In genomic region chr22:35630387-35630793, GRCh38 we compare ENCODE assay signal across 11 cellular contexts. TPM values are rescaled to one million over a fixed set of nuclear protein-coding genes. Genes with fewer than 3 reads are reported as not detected.
DNase-seq lines count a peak whose midpoint lies in the region; ATAC-seq, FAIRE-seq and TF ChIP-seq lines count a peak whose summit lies in the region.
"Had no signal": no experiment of that assay in that cellular context is flagged by ENCODE, and none has a peak within 500 bp of the region (broad histone marks: within the 10 kb centered on the region; RNA-seq: fewer than 3 reads in every experiment).

No MANE protein-coding gene starts in this region.

- no peak for TF ChIP-seq RAD21 in H1 (IDR thresholded peaks at IDR 0.05 in 1 of 2, conservative IDR thresholded peaks at IDR 0.05 in 1 of 2; ENCODE audit: low read depth in 2 of 2, low read length in 2 of 2)

- intact Hi-C loops in sigmoid colon (cut with DNase I), result no loop called here

- no peak overlapping the region for H4K5ac ChIP-seq in H1 (ENCODE audit: insufficient read length, low read depth, low read length)

- no peak overlapping the region for H3K23ac ChIP-seq in H1 (ENCODE audit: insufficient read length)

- 0 out of 2 replicates have a peak overlapping the region, but pooled peaks have one; percentile 46 for H2BK15ac ChIP-seq in H1 (ENCODE audit: low read length)

- H4K8ac ChIP-seq in H1 (ENCODE audit: extremely low read depth, insufficient read depth, low read length), result no peak overlapping the region

- H3K4ac ChIP-seq in H1 (replicated peaks; ENCODE audit: insufficient read length, low read depth, low read length), result no peak overlapping the region

- H3K9ac ChIP-seq in H1 (replicated peaks in 1 of 4; ENCODE audit: extremely low read depth in 1 of 4, low read depth in 3 of 4, low read length in 3 of 4), result no peak overlapping the region

- 0 out of 2 replicates have a peak overlapping the region, but pooled peaks have one; percentile 40 for H2BK20ac ChIP-seq in H1 (ENCODE audit: low read length)

- H3K27ac ChIP-seq in H1 (ENCODE audit: low read depth, low read length), result no peak overlapping the region
- peak overlapping the region; percentile 85 to 94 (median 90) for H3K27ac ChIP-seq in sigmoid colon

- no peak overlapping the region for H2BK5ac ChIP-seq in H1 (ENCODE audit: low read depth, low read length)

- H3K23me2 ChIP-seq in H1 (ENCODE audit: low read depth, low read length), result peaks cover 9% of the 10 kb centered on the region

- no peak overlapping the region; the same call in 1 of the 2 replicates for H2BK12ac ChIP-seq in H1 (ENCODE audit: low read depth, low read length)

- H2AFZ ChIP-seq in H1 (ENCODE audit: low read length), result no peak overlapping the region

- H3K18ac ChIP-seq in H1 (ENCODE audit: extremely low read depth, low read length), result no peak overlapping the region

- H3K27me3 ChIP-seq in H1 (replicated peaks in 1 of 4; ENCODE audit: control insufficient read depth in 3 of 4, extremely low read depth in 1 of 4, insufficient read depth in 3 of 4, low read length in 3 of 4) (peaks cover 0 to 2% (median 0%) of the 10 kb centered on the region in 4 experiments; a peak in 1 of 7 replicates), sigmoid colon (no peaks in the 10 kb centered on the region)

- H3K4me2 ChIP-seq in H1 (ENCODE audit: insufficient read depth in 1 of 2, low read depth in 2 of 2, low read length in 2 of 2), result no peak overlapping the region

- CTCF ChIA-PET in H1 (lab: Charles Lee; ENCODE audit: partially characterized antibody), result interaction anchor here (0.7 to 4.1 kb wide), 14 partner anchors 10 to 494 kb away, joined by 3 to 30 read pairs (median 6); no protein-coding TSS in a partner anchor

- peak overlapping the region; percentile 1; the same call in 1 of the 2 replicates for H2AK5ac ChIP-seq in H1 (ENCODE audit: low read depth, low read length)

- TF ChIP-seq CTCF in GM13977 (IDR thresholded peaks at IDR 0.05; ENCODE audit: extremely low read depth, insufficient read depth, missing control alignments) (no peak), H1 (IDR thresholded peaks at IDR 0.05; ENCODE audit: control extremely low read depth in 1 of 3, insufficient read depth in 1 of 3, low read depth in 1 of 3, low read length in 3 of 3) (no peak), sigmoid colon (IDR thresholded peaks at IDR 0.05) (no peak)

- 86% methylated on average over 2 of the region's 4 CpGs; no CpG with 5 or more reads in 1 of the 2 experiments for WGBS in H1 (ENCODE audit: extremely low coverage in 1 of 2, insufficient coverage in 1 of 2, insufficient read length in 1 of 2, insufficient replicate concordance in 2 of 2, low coverage in 1 of 2, low lambda C conversion rate in 2 of 2, missing lambda C conversion rate in 1 of 2), 2 experiments
- 84 to 86% methylated on average over 4 of the region's 4 CpGs for WGBS in sigmoid colon, 2 donors

- H3K36me3 ChIP-seq in H1 (ENCODE audit: control insufficient read depth in 2 of 4, insufficient read depth in 4 of 4, low read length in 3 of 4), result no peaks in the 10 kb centered on the region; a peak in 1 of 8 replicates
- no peaks in the 10 kb centered on the region for H3K36me3 ChIP-seq in sigmoid colon

- H4K91ac ChIP-seq in H1 (replicated peaks; ENCODE audit: insufficient read length, low read length), result no peak overlapping the region

- POLR2A ChIA-PET in H1 (lab: Charles Lee; ENCODE audit: partially characterized antibody), result interaction anchor here (0.5 to 1.0 kb wide), 3 partner anchors 10 to 436 kb away, joined by 3 read pairs; no protein-coding TSS in a partner anchor

- H3K4me1 ChIP-seq in H1 (replicated peaks in 1 of 4; ENCODE audit: control insufficient read depth in 3 of 4, insufficient read depth in 4 of 4, low read length in 3 of 4) (peaks cover 0 to 18% (median 7%) of the 10 kb centered on the region in 4 experiments; a peak in 6 of 7 replicates), sigmoid colon (peaks cover 0 to 15% (median 12%) of the 10 kb centered on the region in 4 donors)

- in situ Hi-C loops in GM13977 (cut with MboI; ENCODE audit: low pct_unique_long_range_greater_than_20kb, low sequenced_read_pairs, unreplicated experiment), result no loop called here

- H4K20me1 ChIP-seq in H1 (replicated peaks in 1 of 2; ENCODE audit: control insufficient read depth in 1 of 2, insufficient read depth in 2 of 2, low read length in 2 of 2), result peaks cover 0 to 3% of the 10 kb centered on the region in 2 experiments

- no peak overlapping the region for H3K14ac ChIP-seq in H1 (ENCODE audit: insufficient read length)

- no peaks in the 10 kb centered on the region for H3K79me1 ChIP-seq in H1 (ENCODE audit: low read depth, low read length)

- no peak for ATAC-seq in GM21423 (IDR thresholded peaks at IDR 0.05; ENCODE audit: unreplicated experiment)

- TF ChIP-seq EP300 in H1 (IDR thresholded peaks at IDR 0.05; ENCODE audit: borderline replicate concordance in 1 of 2, low read depth in 2 of 2, low read length in 2 of 2) (no peak), sigmoid colon (IDR thresholded peaks at IDR 0.05) (no peak)

- no peak overlapping the region for H3K4me3 ChIP-seq in H1 (ENCODE audit: extremely low read depth in 1 of 4, insufficient read depth in 2 of 4, low read depth in 3 of 4, low read length in 4 of 4)
- H3K4me3 ChIP-seq in sigmoid colon, result no peak overlapping the region

- DNase-seq in GM13977 (ENCODE audit: low spot score) (peak; percentile 36), RKO (ENCODE audit: low spot score) (peak; percentile 29), H1 (ENCODE audit: low read depth in 1 of 2, low spot score in 2 of 2) (no peak), sigmoid colon (peak; percentile 67), SK-N-DZ (ENCODE audit: low spot score) (no peak), NCI-H1417 (lab: John Stamatoyannopoulos, UW) (no peak), NCI-H1105 (lab: John Stamatoyannopoulos, UW) (no peak)
- DNase-seq: occipital lobe had no signal

- H3K79me2 ChIP-seq in H1 (ENCODE audit: control insufficient read depth in 1 of 2, insufficient read depth in 2 of 2, low read length in 2 of 2), result no peaks in the 10 kb centered on the region

- H3K9me3 ChIP-seq in H1 (ENCODE audit: insufficient read depth in 2 of 2, low read depth in 1 of 2, low read length in 1 of 2), result no peaks in the 10 kb centered on the region
- no peaks in the 10 kb centered on the region for H3K9me3 ChIP-seq in sigmoid colon

- no peak for FAIRE-seq in H1 (lab: Jason Lieb, UNC)

- H2BK120ac ChIP-seq in H1 (replicated peaks; ENCODE audit: low read depth, low read length), result no peak overlapping the region

- TF ChIP-seq POLR2A in H1 (IDR thresholded peaks at IDR 0.05; ENCODE audit: control extremely low read depth in 1 of 2, low read depth in 2 of 2, low read length in 2 of 2) (no peak), sigmoid colon (IDR thresholded peaks at IDR 0.05) (no peak)

- H3K56ac ChIP-seq in H1 (replicated peaks; ENCODE audit: insufficient read length, low read depth, low read length), result no peak overlapping the region

TF ChIP-seq in H1, 55 proteins besides CTCF, POLR2A, EP300 and RAD21:
- no peak for TF ChIP-seq CREB1 (IDR thresholded peaks at IDR 0.05)
- TF ChIP-seq TEAD4 (IDR thresholded peaks at IDR 0.05; ENCODE audit: low read depth, low read length), result 0 out of 2 replicates have a peak, but pooled peaks have one; percentile 31

RNA-seq across cellular contexts. Expression of gene MB, which starts 13.3 kb away (rescaled TPM):
- total RNA-seq in H1 (2021; fragmentation: NEBNext Ultra II Directional; extraction: Animal tissue kit (Norgen Biotek cat#: 25700)), result not detected in 2 replicates
- polyA plus RNA-seq in H1 (2011; rRNA removed), result 1.5 and 1.7 TPM in 2 replicates
- polyA plus RNA-seq in H1 (2011; cell fraction: cytosol; rRNA removed), result 1.6 TPM
- 1.5 TPM for polyA plus RNA-seq in H1 (2011; cell fraction: nucleus; rRNA removed)
- 0.31 to 1.7 TPM (median 1.2 TPM) in 4 replicates for polyA plus RNA-seq in H1 (2012, experiment 1 of 2)
- 0.24 TPM for polyA plus RNA-seq in H1 (2012, experiment 2 of 2)
- 0.10 TPM for polyA plus RNA-seq in H1 (2013, experiment 1 of 2)
- 0.11 TPM for polyA plus RNA-seq in H1 (2013, experiment 2 of 2)
- 0.63 TPM in 1 of 2 replicates, not detected in the other for polyA minus RNA-seq in H1 (2011; rRNA and poly(A)+ RNA removed)
- polyA minus RNA-seq in H1 (2011; cell fraction: cytosol; rRNA and poly(A)+ RNA removed), result not detected
- not detected for polyA minus RNA-seq in H1 (2011; cell fraction: nucleus; rRNA and poly(A)+ RNA removed)
- total RNA-seq in sigmoid colon, result 10 to 100 TPM in 1 of 4 donors, 1 to 10 TPM in 1, under 1 TPM in 1, not detected in 1; 0.68 to 12.8 (median 1.9) TPM
- polyA plus RNA-seq in sigmoid colon, result 10 to 100 TPM in 2 of 3 donors, 1 to 10 TPM in 1; 7.9 to 84.7 (median 59.4) TPM
- polyA plus RNA-seq in SK-N-DZ (2014; cell fraction: cytosol; rRNA removed), result 0.34 TPM in 1 of 2 replicates, not detected in the other
- polyA plus RNA-seq in SK-N-DZ (2014; cell fraction: nucleus; rRNA removed), result not detected in 2 replicates
- total RNA-seq: activated naive CD4-positive, alpha-beta T cell treated with anti-CD3 and anti-CD28 coated beads for 36 hours; glomerular endothelial cell; occipital lobe had no signal

RNA-seq across cellular contexts. Expression of gene APOL6, which starts 17.9 kb away (rescaled TPM):
- total RNA-seq in H1 (2021; fragmentation: NEBNext Ultra II Directional; extraction: Animal tissue kit (Norgen Biotek cat#: 25700)), result 0.13 TPM in 2 replicates
- 0.06 and 0.08 TPM in 2 replicates for polyA plus RNA-seq in H1 (2011; rRNA removed)
- 0.10 TPM for polyA plus RNA-seq in H1 (2011; cell fraction: cytosol; rRNA removed)
- 0.09 TPM for polyA plus RNA-seq in H1 (2011; cell fraction: nucleus; rRNA removed)
- 0.08 to 0.17 TPM (median 0.11 TPM) in 4 replicates for polyA plus RNA-seq in H1 (2012, experiment 1 of 2)
- 0.04 TPM for polyA plus RNA-seq in H1 (2012, experiment 2 of 2)
- polyA plus RNA-seq in H1 (2013, experiment 1 of 2), result 0.10 TPM
- polyA plus RNA-seq in H1 (2013, experiment 2 of 2), result 0.07 TPM
- 0.19 and 0.34 TPM in 2 replicates for polyA minus RNA-seq in H1 (2011; rRNA and poly(A)+ RNA removed)
- polyA minus RNA-seq in H1 (2011; cell fraction: cytosol; rRNA and poly(A)+ RNA removed), result 0.22 TPM
- 0.60 TPM for polyA minus RNA-seq in H1 (2011; cell fraction: nucleus; rRNA and poly(A)+ RNA removed)
- 10 to 100 TPM; 15.8 to 28.2 (median 17.0) TPM for total RNA-seq in sigmoid colon
- 10 to 100 TPM in 1 of 3 donors, 1 to 10 TPM in 2; 4.2 to 24.3 (median 7.9) TPM for polyA plus RNA-seq in sigmoid colon
- polyA plus RNA-seq in SK-N-DZ (2014; cell fraction: cytosol; rRNA removed), result 0.03 and 0.14 TPM in 2 replicates
- polyA plus RNA-seq in SK-N-DZ (2014; cell fraction: nucleus; rRNA removed), result not detected in 2 replicates

Comparison
In these comparisons a context has a peak if more than half of its experiments do, and no peak if none do; other contexts are left out.
1. DNase-seq: peak in GM13977 (single experiment), RKO (single experiment) and sigmoid colon (single experiment); none in H1 (0 of 2), SK-N-DZ (single experiment), NCI-H1417 (0 of 3) and NCI-H1105 (single experiment).
2. RNA of gene APOL6, which starts 17.9 kb away (total RNA-seq): 15.8 to 28.2 TPM in sigmoid colon; 0.13 TPM in H1; every median in the first group is over 10 times any median in the second.